In genomic region chr14:24194186-24194872, GRCh38 we compare ENCODE assay signal across 1 cellular context.
TF ChIP-seq lines count a peak whose summit lies in the region.

No MANE protein-coding gene starts in this region.

TF ChIP-seq in HEK293T, 16 proteins besides CTCF, POLR2A, EP300 and RAD21 (continued from another document):
- TF ChIP-seq ELF4 (IDR thresholded peaks at IDR 0.05) (no peak), SUZ12 (IDR thresholded peaks at IDR 0.05) (no peak), HDGF (IDR thresholded peaks at IDR 0.05; ENCODE audit: borderline replicate concordance) (no peak), NFRKB (IDR thresholded peaks at IDR 0.05) (no peak), PKNOX1 (IDR thresholded peaks at IDR 0.05) (no peak), FOXK2 (IDR thresholded peaks at IDR 0.05) (no peak), TARDBP (IDR thresholded peaks at IDR 0.05) (no peak)
